In genomic region chr19:41959056-41960053, GRCh38 we compare ENCODE assay signal across 1 cellular context.
TF ChIP-seq lines count a peak whose summit lies in the region.

Gene RABAC1, minus strand, starts transcription at chr19:41959321. Its CDS starts 29 bp downstream, at chr19:41959292.

TF ChIP-seq in K562, 482 proteins besides CTCF, POLR2A, EP300 and RAD21 (continued from another document and continues in another):
- no peak for TF ChIP-seq NCOA2 (IDR thresholded peaks at IDR 0.05; ENCODE audit: partially characterized antibody in 2 of 2)
- no peak for TF ChIP-seq RNF2 (IDR thresholded peaks at IDR 0.05)
- no peak for TF ChIP-seq POLR2H (tag; IDR thresholded peaks at IDR 0.05; ENCODE audit: low read depth)
- TF ChIP-seq CBX2 (IDR thresholded peaks at IDR 0.05; ENCODE audit: insufficient read depth, low read length, poor library complexity, severe bottlenecking) = no peak
- TF ChIP-seq HMBOX1 (IDR thresholded peaks at IDR 0.05) = no peak
- TF ChIP-seq NR1H2 (CRISPR knock-in tag; IDR thresholded peaks at IDR 0.05) = no peak
- TF ChIP-seq MIER1 (IDR thresholded peaks at IDR 0.05; ENCODE audit: low read depth) = no peak
- no peak for TF ChIP-seq HIVEP1 (CRISPR knock-in tag; IDR thresholded peaks at IDR 0.05)
- no peak for TF ChIP-seq MYBL2 (IDR thresholded peaks at IDR 0.05; ENCODE audit: low read depth)
- no peak for TF ChIP-seq MYBL2 (CRISPR knock-in tag; IDR thresholded peaks at IDR 0.05; ENCODE audit: borderline replicate concordance)
- TF ChIP-seq PKNOX1 (IDR thresholded peaks at IDR 0.05) = peak; percentile 63
- peak; percentile 93; the same call in 1 of the 2 replicates for TF ChIP-seq KLF6 (CRISPR knock-in tag; IDR thresholded peaks at IDR 0.05; ENCODE audit: borderline replicate concordance)
- TF ChIP-seq STAT5A (IDR thresholded peaks at IDR 0.05; ENCODE audit: borderline replicate concordance, low read length) = no peak
- no peak for TF ChIP-seq HSF4 (CRISPR knock-in tag; IDR thresholded peaks at IDR 0.05; ENCODE audit: borderline replicate concordance)
- TF ChIP-seq EHMT2 (IDR thresholded peaks at IDR 0.05) = no peak
- TF ChIP-seq SRSF1 (IDR thresholded peaks at IDR 0.05; ENCODE audit: low read depth, low read length) = no peak
- no peak for TF ChIP-seq CEBPZ (IDR thresholded peaks at IDR 0.05; ENCODE audit: borderline replicate concordance, low read depth, low read length)
- TF ChIP-seq OTX1 (CRISPR knock-in tag; IDR thresholded peaks at IDR 0.05) = no peak
- TF ChIP-seq DIDO1 (tag; IDR thresholded peaks at IDR 0.05; ENCODE audit: low read depth) = no peak; the same call in 1 of the 2 replicates
- no peak for TF ChIP-seq MYNN (IDR thresholded peaks at IDR 0.05)
- no peak for TF ChIP-seq MYNN (CRISPR knock-in tag; IDR thresholded peaks at IDR 0.05)
- TF ChIP-seq PTRF (tag; IDR thresholded peaks at IDR 0.05) = no peak
- no peak for TF ChIP-seq RBM22 (IDR thresholded peaks at IDR 0.05; ENCODE audit: low read depth, low read length, poor library complexity, severe bottlenecking)
- TF ChIP-seq SOX6 (IDR thresholded peaks at IDR 0.05) = no peak
- no peak for TF ChIP-seq ARHGAP35 (IDR thresholded peaks at IDR 0.05; ENCODE audit: partially characterized antibody)
- peak; percentile 81 for TF ChIP-seq ZFX (CRISPR knock-in tag; IDR thresholded peaks at IDR 0.05)
- no peak for TF ChIP-seq ZNF408 (CRISPR knock-in tag; IDR thresholded peaks at IDR 0.05; ENCODE audit: low read depth)
- peak; percentile 36; the same call in 1 of the 2 replicates for TF ChIP-seq CHD2 (IDR thresholded peaks at IDR 0.05; ENCODE audit: low read depth, low read length)
- no peak for TF ChIP-seq SNIP1 (IDR thresholded peaks at IDR 0.05; ENCODE audit: low read depth)
- TF ChIP-seq AFF1 (IDR thresholded peaks at IDR 0.05; ENCODE audit: low read depth in 1 of 2, partially characterized antibody in 2 of 2) = peak in 1 of 2 experiments; percentile 97
- TF ChIP-seq FOSL1 (tag; conservative IDR thresholded peaks at IDR 0.05) = peak; percentile 73
- TF ChIP-seq SMAD4 (CRISPR knock-in tag; conservative IDR thresholded peaks at IDR 0.05) = no peak
- no peak for TF ChIP-seq SMARCA4 (IDR thresholded peaks at IDR 0.05)
- no peak for TF ChIP-seq ZNF431 (CRISPR knock-in tag; IDR thresholded peaks at IDR 0.05)
- TF ChIP-seq SP2 (IDR thresholded peaks at IDR 0.05; ENCODE audit: extremely low read depth, low read depth, low read length, poor library complexity, severe bottlenecking) = no peak
- TF ChIP-seq KDM1A (IDR thresholded peaks at IDR 0.05) = no peak
- TF ChIP-seq CAMTA2 (CRISPR knock-in tag; conservative IDR thresholded peaks at IDR 0.05) = no peak
- no peak for TF ChIP-seq EWSR1 (IDR thresholded peaks at IDR 0.05; ENCODE audit: borderline replicate concordance, low read depth, partially characterized antibody)
- TF ChIP-seq EGR1 (conservative IDR thresholded peaks at IDR 0.05) = no peak; the same call in 1 of the 2 replicates
- TF ChIP-seq ETV1 (tag; conservative IDR thresholded peaks at IDR 0.05; ENCODE audit: low read depth) = no peak
- TF ChIP-seq POLR3A (IDR thresholded peaks at IDR 0.05; ENCODE audit: borderline replicate concordance, extremely low read depth, insufficient read depth, insufficient read length) = no peak
- TF ChIP-seq NR0B1 (IDR thresholded peaks at IDR 0.05; ENCODE audit: partially characterized antibody) = no peak
- no peak for TF ChIP-seq TOE1 (IDR thresholded peaks at IDR 0.05; ENCODE audit: borderline replicate concordance)
- TF ChIP-seq TOE1 (CRISPR knock-in tag; IDR thresholded peaks at IDR 0.05; ENCODE audit: borderline replicate concordance, low read depth) = no peak
- no peak for TF ChIP-seq ZNF41 (CRISPR knock-in tag; conservative IDR thresholded peaks at IDR 0.05)
- no peak for TF ChIP-seq TEAD4 (IDR thresholded peaks at IDR 0.05; ENCODE audit: low read length)
- TF ChIP-seq TEAD4 (CRISPR knock-in tag; IDR thresholded peaks at IDR 0.05; ENCODE audit: borderline replicate concordance) = no peak
- no peak for TF ChIP-seq ZNF668 (CRISPR knock-in tag; IDR thresholded peaks at IDR 0.05)
- no peak for TF ChIP-seq ZNF512 (tag; IDR thresholded peaks at IDR 0.05)
- no peak for TF ChIP-seq PBX2 (CRISPR knock-in tag; IDR thresholded peaks at IDR 0.05; ENCODE audit: low read depth)
- TF ChIP-seq PBX2 (tag; conservative IDR thresholded peaks at IDR 0.05; ENCODE audit: low read depth) = no peak
- peak; percentile 44; the same call in 1 of the 2 replicates for TF ChIP-seq L3MBTL2 (IDR thresholded peaks at IDR 0.05)
- TF ChIP-seq ZBTB9 (CRISPR knock-in tag; IDR thresholded peaks at IDR 0.05) = no peak
